In genomic region chr9:92147854-92148184, GRCh38 we compare ENCODE assay signal across 1 cellular context.
TF ChIP-seq lines count a peak whose summit lies in the region.

No MANE protein-coding gene starts in this region.

TF ChIP-seq in HEK293, 187 proteins besides CTCF, POLR2A, EP300 and RAD21 (continued from another document):
- TF ChIP-seq ZNF18 (tag by site-specific recombination; IDR thresholded peaks at IDR 0.05) (no peak), ZNF175 (tag by site-specific recombination; IDR thresholded peaks at IDR 0.05) (no peak), ZNF600 (tag by site-specific recombination; IDR thresholded peaks at IDR 0.05) (no peak), ZNF624 (tag by site-specific recombination; IDR thresholded peaks at IDR 0.05) (no peak), ZNF26 (tag by site-specific recombination; IDR thresholded peaks at IDR 0.05) (no peak), ZNF629 (tag by site-specific recombination; IDR thresholded peaks at IDR 0.05) (no peak), ZNF324 (tag by site-specific recombination; IDR thresholded peaks at IDR 0.05) (no peak), ZNF510 (tag by site-specific recombination; IDR thresholded peaks at IDR 0.05; ENCODE audit: insufficient replicate concordance) (no peak), ZBTB17 (tag by site-specific recombination; IDR thresholded peaks at IDR 0.05) (no peak), ZSCAN5A (tag by site-specific recombination; IDR thresholded peaks at IDR 0.05) (no peak), ZNF214 (tag by site-specific recombination; IDR thresholded peaks at IDR 0.05; ENCODE audit: borderline replicate concordance) (no peak), ZNF138 (tag by site-specific recombination; IDR thresholded peaks at IDR 0.05; ENCODE audit: borderline replicate concordance) (no peak), ZNF24 (tag by site-specific recombination; IDR thresholded peaks at IDR 0.05) (no peak), ZNF221 (tag by site-specific recombination; IDR thresholded peaks at IDR 0.05; ENCODE audit: borderline replicate concordance) (no peak), ZNF707 (tag by site-specific recombination; IDR thresholded peaks at IDR 0.05) (no peak), ZNF433 (tag by site-specific recombination; IDR thresholded peaks at IDR 0.05; ENCODE audit: low read depth) (no peak)
- TF ChIP-seq, protein P1, sequence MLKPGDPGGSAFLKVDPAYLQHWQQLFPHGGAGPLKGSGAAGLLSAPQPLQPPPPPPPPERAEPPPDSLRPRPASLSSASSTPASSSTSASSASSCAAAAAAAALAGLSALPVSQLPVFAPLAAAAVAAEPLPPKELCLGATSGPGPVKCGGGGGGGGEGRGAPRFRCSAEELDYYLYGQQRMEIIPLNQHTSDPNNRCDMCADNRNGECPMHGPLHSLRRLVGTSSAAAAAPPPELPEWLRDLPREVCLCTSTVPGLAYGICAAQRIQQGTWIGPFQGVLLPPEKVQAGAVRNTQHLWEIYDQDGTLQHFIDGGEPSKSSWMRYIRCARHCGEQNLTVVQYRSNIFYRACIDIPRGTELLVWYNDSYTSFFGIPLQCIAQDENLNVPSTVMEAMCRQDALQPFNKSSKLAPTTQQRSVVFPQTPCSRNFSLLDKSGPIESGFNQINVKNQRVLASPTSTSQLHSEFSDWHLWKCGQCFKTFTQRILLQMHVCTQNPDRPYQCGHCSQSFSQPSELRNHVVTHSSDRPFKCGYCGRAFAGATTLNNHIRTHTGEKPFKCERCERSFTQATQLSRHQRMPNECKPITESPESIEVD (tag by site-specific recombination; IDR thresholded peaks at IDR 0.05), result no peak
